8 cellular contexts compared by ENCODE assay signal in the genomic region with DNA sequence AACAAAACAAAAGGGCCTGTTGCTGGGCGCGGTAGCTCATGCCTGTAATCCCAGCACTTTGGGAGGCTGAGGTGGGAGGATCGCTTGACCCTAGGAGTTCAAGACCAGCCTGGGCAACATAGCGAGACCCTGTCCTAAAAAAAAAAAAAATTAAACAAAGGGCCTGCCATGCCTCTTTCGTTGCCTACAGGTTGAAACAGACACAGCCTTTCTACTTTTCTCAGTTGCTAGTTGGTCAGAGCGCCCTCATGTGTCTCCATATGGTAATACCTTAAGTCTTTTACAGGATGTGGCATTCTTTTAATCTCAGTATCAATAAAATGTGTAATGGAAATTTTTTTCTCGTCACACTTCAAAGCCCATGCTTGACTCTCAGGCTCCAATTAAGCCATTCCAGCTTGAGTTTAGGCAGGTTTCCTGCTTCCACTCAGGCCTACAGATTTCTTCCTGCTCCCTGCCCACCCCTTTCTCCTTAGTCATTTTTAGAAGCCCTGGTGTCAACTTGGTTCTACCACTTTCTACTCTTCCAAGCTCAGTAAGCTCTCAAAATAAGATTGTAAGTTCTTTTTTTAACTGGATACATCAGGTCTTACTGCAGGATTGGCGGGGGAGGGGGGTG. TPM values are rescaled to one million over a fixed set of nuclear protein-coding genes. Genes with fewer than 3 reads are reported as not detected.
DNase-seq lines count a peak whose midpoint lies in the region; ATAC-seq, FAIRE-seq and TF ChIP-seq lines count a peak whose summit lies in the region.

No MANE protein-coding gene starts in this region.

- DNase-seq in AG09309 (ENCODE audit: low read depth) (no peak), GM12891 (ENCODE audit: insufficient read length, low spot score) (no peak), NCI-H526 treated with DMSO at 0.1 percent for 48 hours (lab: John Stamatoyannopoulos, UW) (peak; percentile 3), fibroblast of peridontal ligament (ENCODE audit: extremely low read depth) (peak; percentile 48), iPS-NIHi11 (ENCODE audit: low spot score) (no peak)
- DNase-seq in activated CD4-positive, alpha-beta memory T cell treated with anti-CD3 and anti-CD28 coated beads, Interleukin-2, amount 10 ng/mL, durations not matched to agents 7 days and 5 days = peak; percentile 59
- DNase-seq in stimulated activated CD8-positive, alpha-beta memory T cell treated with anti-CD3 and anti-CD28 coated beads, Interleukin-15, amount 100 ng/mL, for 1 hour (ENCODE audit: low read depth) = peak; percentile 13

- peak overlapping the region; percentile 8 for H3K4me3 Mint-ChIP-seq in activated CD4-positive, alpha-beta memory T cell treated with anti-CD3 and anti-CD28 coated beads, Interleukin-2, amount 10 ng/mL, durations not matched to agents 7 days and 5 days

- TF ChIP-seq CTCF in AG09309 (IDR thresholded peaks at IDR 0.05; ENCODE audit: control insufficient read depth, insufficient read depth, low read depth, low read length, missing control alignments) = peak; percentile 44

- no peak overlapping the region for H3K4me3 ChIP-seq in AG09309 (ENCODE audit: control insufficient read depth, low read depth, low read length)

- FAIRE-seq in GM12891 (lab: Jason Lieb, UNC) = peak; percentile 84

- peaks cover 44% of the 10 kb centered on the region for H3K4me1 Mint-ChIP-seq in activated CD4-positive, alpha-beta memory T cell treated with anti-CD3 and anti-CD28 coated beads, Interleukin-2, amount 10 ng/mL, durations not matched to agents 7 days and 5 days

- H3K9me3 Mint-ChIP-seq in activated CD4-positive, alpha-beta memory T cell treated with anti-CD3 and anti-CD28 coated beads, Interleukin-2, amount 10 ng/mL, durations not matched to agents 7 days and 5 days = no peaks in the 10 kb centered on the region

- ATAC-seq in GM19324 (IDR thresholded peaks at IDR 0.05; ENCODE audit: low FRiP score, unreplicated experiment) = no peak

- POLR2A ChIA-PET in activated CD4-positive, alpha-beta memory T cell treated with anti-CD3 and anti-CD28 coated beads, Interleukin-2, amount 10 ng/mL, durations not matched to agents 7 days and 5 days (lab: Charles Lee) = interaction anchor here (1.0 to 7.9 kb wide), 7 partner anchors 31 to 284 kb away, joined by 3 to 75 read pairs (median 4); partner anchors contain the start of genes RPL39 and SEPTIN6

- H3K27me3 Mint-ChIP-seq in activated CD4-positive, alpha-beta memory T cell treated with anti-CD3 and anti-CD28 coated beads, Interleukin-2, amount 10 ng/mL, durations not matched to agents 7 days and 5 days = no peaks in the 10 kb centered on the region

- CTCF ChIA-PET in activated CD4-positive, alpha-beta memory T cell treated with anti-CD3 and anti-CD28 coated beads, Interleukin-2, amount 10 ng/mL, durations not matched to agents 7 days and 5 days (lab: Charles Lee) = interaction anchor here (0.6 to 2.4 kb wide), 12 partner anchors 8 to 116 kb away, joined by 3 to 8 read pairs (median 3); partner anchors contain the start of genes RPL39 and SEPTIN6

- no peak for TF ChIP-seq POLR2A in GM12891 (IDR thresholded peaks at IDR 0.05; ENCODE audit: low read depth, low read length)

- H3K36me3 Mint-ChIP-seq in activated CD4-positive, alpha-beta memory T cell treated with anti-CD3 and anti-CD28 coated beads, Interleukin-2, amount 10 ng/mL, durations not matched to agents 7 days and 5 days (ENCODE audit: low read depth) = no peaks in the 10 kb centered on the region

- H3K27ac Mint-ChIP-seq in activated CD4-positive, alpha-beta memory T cell treated with anti-CD3 and anti-CD28 coated beads, Interleukin-2, amount 10 ng/mL, durations not matched to agents 7 days and 5 days = peak overlapping the region; percentile 100

TF ChIP-seq in GM12891, 5 proteins besides CTCF, POLR2A, EP300 and RAD21:
- TF ChIP-seq POU2F2 (IDR thresholded peaks at IDR 0.05; ENCODE audit: low read depth, low read length) (no peak), SPI1 (IDR thresholded peaks at IDR 0.05; ENCODE audit: low read depth, low read length) (no peak), PAX5 (IDR thresholded peaks at IDR 0.05; ENCODE audit: insufficient read depth, low read length, severe bottlenecking) (no peak), POLR2AphosphoS5 (IDR thresholded peaks at IDR 0.05; ENCODE audit: low read depth, low read length) (no peak), TAF1 (IDR thresholded peaks at IDR 0.05; ENCODE audit: low read depth, low read length) (no peak)

RNA-seq across cellular contexts. Expression of gene SOWAHD, which starts 4.6 kb away (rescaled TPM):
- 1.5 TPM for polyA plus RNA-seq in GM12891 (2012; ENCODE audit: low read depth, missing spikeins)
- 1 to 10 TPM; 1.9 TPM for total RNA-seq in activated CD4-positive, alpha-beta memory T cell treated with anti-CD3 and anti-CD28 coated beads, Interleukin-2, amount 10 ng/mL, durations not matched to agents 7 days and 5 days

RNA-seq across cellular contexts. Expression of gene RPL39, which starts 37.7 kb away (rescaled TPM):
- 9,560 TPM for polyA plus RNA-seq in GM12891 (2012; ENCODE audit: low read depth, missing spikeins)
- 1,000 to 10,000 TPM; 2,056 to 2,070 TPM for total RNA-seq in activated CD4-positive, alpha-beta memory T cell treated with anti-CD3 and anti-CD28 coated beads, Interleukin-2, amount 10 ng/mL, durations not matched to agents 7 days and 5 days

Comparison
In these comparisons a context has a peak if more than half of its experiments do, and no peak if none do; other contexts are left out.
1. DNase-seq: peak in NCI-H526 treated with DMSO at 0.1 percent for 48 hours (single experiment), activated CD4-positive, alpha-beta memory T cell treated with anti-CD3 and anti-CD28 coated beads, Interleukin-2, amount 10 ng/mL, durations not matched to agents 7 days and 5 days (single experiment), fibroblast of peridontal ligament (single experiment) and stimulated activated CD8-positive, alpha-beta memory T cell treated with anti-CD3 and anti-CD28 coated beads, Interleukin-15, amount 100 ng/mL, for 1 hour (single experiment); none in AG09309 (single experiment), GM12891 (single experiment) and iPS-NIHi11 (single experiment).